7 cellular contexts compared by ENCODE assay signal in genomic region chr12:121209629-121210572, GRCh38. TPM values are rescaled to one million over a fixed set of nuclear protein-coding genes. Genes with fewer than 3 reads are reported as not detected.
A peak's percentile ranks its signal among the peaks of the same experiment; 100 is the strongest.
DNase-seq lines count a peak whose midpoint lies in the region; ATAC-seq and TF ChIP-seq lines count a peak whose summit lies in the region.

TSS of gene P2RX4 (plus strand) at chr12:121210129. CDS start at chr12:121210165, 36 bp downstream.

- in situ Hi-C loops in astrocyte of the cerebellum (cut with HindIII; ENCODE audit: low sequenced_read_pairs) = no loop called here

- WGBS in sigmoid colon, 2 donors = 6% methylated on average over 96 of the region's 96 CpGs

- no peak for TF ChIP-seq EP300 in sigmoid colon (IDR thresholded peaks at IDR 0.05)

- TF ChIP-seq POLR2A in sigmoid colon (IDR thresholded peaks at IDR 0.05) = peak; percentile 65 to 67

- peak; percentile 11 for TF ChIP-seq CTCF in astrocyte of the cerebellum (IDR thresholded peaks at IDR 0.05; ENCODE audit: low read depth, low read length, missing control alignments)
- TF ChIP-seq CTCF in sigmoid colon (IDR thresholded peaks at IDR 0.05) = no peak

- H3K4me3 ChIP-seq in astrocyte of the cerebellum (ENCODE audit: low read depth, low read length) = peak within 1 kb of the TSS; percentile 59
- peak within 1 kb of the TSS; percentile 62 to 73 (median 68) for H3K4me3 ChIP-seq in sigmoid colon

- DNase-seq in NCI-H146 treated with DMSO at 0.1 percent for 48 hours (lab: John Stamatoyannopoulos, UW; ENCODE audit: unreplicated experiment) (peak; percentile 62), T-helper 9 cell (peak; percentile 78), astrocyte of the cerebellum (ENCODE audit: low read depth) (no peak), hypothalamus (lab: John Stamatoyannopoulos, UW) (peak; percentile 21 to 90 (median 71)), sigmoid colon (peak; percentile 94)

- no peaks in the 10 kb centered on the region for H3K9me3 ChIP-seq in sigmoid colon

- no peaks in the 10 kb centered on the region for H3K27me3 ChIP-seq in sigmoid colon

- H3K27ac ChIP-seq in sigmoid colon = peak within 1 kb of the TSS; percentile 89 to 91 (median 90)

- intact Hi-C loops in sigmoid colon (cut with DNase I) = loop anchor here (2.0 to 10.0 kb wide), 2 partner anchors 77 to 85 kb away; partner anchors contain the start of genes CAMKK2 and P2RX7

- H3K4me1 ChIP-seq in sigmoid colon = peaks cover 0 to 21% (median 15%) of the 10 kb centered on the region in 4 donors

- peaks cover 0 to 4% (median 0%) of the 10 kb centered on the region in 4 donors for H3K36me3 ChIP-seq in sigmoid colon

- ATAC-seq in GM18499 (IDR thresholded peaks at IDR 0.05; ENCODE audit: insufficient read depth, unreplicated experiment) (peak; percentile 40), HG02870 (IDR thresholded peaks at IDR 0.05; ENCODE audit: unreplicated experiment) (peak; percentile 81)

RNA-seq across cellular contexts. Expression of gene P2RX4, which starts in this region (rescaled TPM):
- 10 to 100 TPM; 26.0 to 36.9 (median 33.6) TPM for total RNA-seq in sigmoid colon
- polyA plus RNA-seq in sigmoid colon = 10 to 100 TPM; 37.9 to 84.4 (median 53.5) TPM
